In genomic region chr17:47004906-47005305, GRCh38 we compare ENCODE assay signal across 25 cellular contexts. TPM values are rescaled to one million over a fixed set of nuclear protein-coding genes. Genes with fewer than 3 reads are reported as not detected.
A peak's percentile ranks its signal among the peaks of the same experiment; 100 is the strongest.
DNase-seq lines count a peak whose midpoint lies in the region; ATAC-seq, FAIRE-seq and TF ChIP-seq lines count a peak whose summit lies in the region.
"Had no signal": no experiment of that assay in that cellular context is flagged by ENCODE, and none has a peak within 500 bp of the region (broad histone marks: within the 10 kb centered on the region; RNA-seq: fewer than 3 reads in every experiment).

No MANE protein-coding gene starts in this region.

- no peaks in the 10 kb centered on the region for H3K9me2 ChIP-seq in OCI-LY1 (ENCODE audit: low read depth, low read length)

- no peak for TF ChIP-seq POLR2A in A549 (IDR thresholded peaks at IDR 0.05; ENCODE audit: low read length)
- no peak for TF ChIP-seq POLR2A in spleen (IDR thresholded peaks at IDR 0.05)

- no peaks in the 10 kb centered on the region for H3K27me3 ChIP-seq in OCI-LY1 (ENCODE audit: insufficient read depth, low read length)
- no peaks in the 10 kb centered on the region for H3K27me3 ChIP-seq in spleen (replicated peaks in 1 of 7)
- H3K27me3 ChIP-seq in ascending aorta: no peaks in the 10 kb centered on the region
- H3K27me3 ChIP-seq: BLaER1 treated with 17β-estradiol and CSF1 and Interleukin-3, amounts not matched to agents 10 nM and 100 nM; SJSA1 had no signal

- H3K9me3 Mint-ChIP-seq in chondrocyte (ENCODE audit: low read depth): no peaks in the 10 kb centered on the region
- H3K9me3 Mint-ChIP-seq in nephron progenitor cell: no peaks in the 10 kb centered on the region
- H3K9me3 Mint-ChIP-seq: H9 had no signal

- intact Hi-C loops in spleen (cut with DNase I; ENCODE audit: low total_unique reads) (loop anchor here (5.0 kb wide), 1 partner anchor 163 kb away; no protein-coding TSS in a partner anchor), ascending aorta (cut with DNase I) (no loop called here)

- H3K27ac Mint-ChIP-seq in chondrocyte (ENCODE audit: unreplicated experiment) (peak overlapping the region; percentile 23), nephron progenitor cell (peak overlapping the region; percentile 36)
- H3K27ac Mint-ChIP-seq: CD4-positive, alpha-beta memory T cell had no signal

- no peaks in the 10 kb centered on the region for H3K4me1 ChIP-seq in A549
- peaks cover 33% of the 10 kb centered on the region for H3K4me1 ChIP-seq in OCI-LY1 (ENCODE audit: insufficient read depth, low read length, severe bottlenecking)
- peaks cover 0 to 15% (median 2%) of the 10 kb centered on the region in 6 donors for H3K4me1 ChIP-seq in spleen
- H3K4me1 ChIP-seq in ascending aorta: no peaks in the 10 kb centered on the region

- H3K36me3 Mint-ChIP-seq in chondrocyte (ENCODE audit: low read depth) (no peaks in the 10 kb centered on the region), nephron progenitor cell (ENCODE audit: low read depth) (no peaks in the 10 kb centered on the region)
- H3K36me3 Mint-ChIP-seq: CD4-positive, alpha-beta memory T cell had no signal

- H3K4me3 ChIP-seq in A549 (no peak overlapping the region), OCI-LY1 (ENCODE audit: low read depth, low read length, poor library complexity, severe bottlenecking) (no peak overlapping the region), spleen (no peak overlapping the region), ascending aorta (no peak overlapping the region)
- H3K4me3 ChIP-seq: BLaER1 treated with 17β-estradiol and CSF1 and Interleukin-3, amounts not matched to agents 10 nM and 100 nM; GM23248; SJSA1 had no signal

- H3K27ac ChIP-seq in A549 (no peak overlapping the region), OCI-LY1 (ENCODE audit: low read depth, low read length, poor library complexity, severe bottlenecking) (peak overlapping the region; percentile 77), spleen (no peak overlapping the region), ascending aorta (no peak overlapping the region)
- H3K27ac ChIP-seq: BLaER1 treated with 17β-estradiol and CSF1 and Interleukin-3, amounts not matched to agents 10 nM and 100 nM; GM23248; KMS-11; SJSA1 had no signal

- H2AFZ ChIP-seq in OCI-LY1 (ENCODE audit: low read length): no peak overlapping the region
- H2AFZ ChIP-seq: GM23248 had no signal

- no peaks in the 10 kb centered on the region for H3F3A ChIP-seq in OCI-LY1 (ENCODE audit: insufficient read depth, low read length)

- peak overlapping the region; percentile 31; the same call in 1 of the 2 replicates for H3K9ac ChIP-seq in OCI-LY1 (ENCODE audit: low read length)
- H3K9ac ChIP-seq: BLaER1 treated with 17β-estradiol and CSF1 and Interleukin-3, amounts not matched to agents 10 nM and 100 nM; GM23248; KMS-11 had no signal

- H3K9me3 ChIP-seq in A549: no peaks in the 10 kb centered on the region
- no peaks in the 10 kb centered on the region for H3K9me3 ChIP-seq in OCI-LY1 (ENCODE audit: low read length)
- no peaks in the 10 kb centered on the region for H3K9me3 ChIP-seq in spleen
- no peaks in the 10 kb centered on the region for H3K9me3 ChIP-seq in ascending aorta
- H3K9me3 ChIP-seq: BLaER1 treated with 17β-estradiol and CSF1 and Interleukin-3, amounts not matched to agents 10 nM and 100 nM; SJSA1 had no signal

- POLR2A ChIA-PET in A549 (lab: Yijun Ruan, JAX): no interaction called here

- CTCF ChIA-PET in A549 (lab: Yijun Ruan, JAX): interaction anchor here (1.2 to 8.4 kb wide), 4 partner anchors 10 to 163 kb away, joined by 3 to 90 read pairs (median 3); no protein-coding TSS in a partner anchor

- H3K4me1 Mint-ChIP-seq in chondrocyte (ENCODE audit: low read depth) (peaks cover 9% of the 10 kb centered on the region), nephron progenitor cell (no peaks in the 10 kb centered on the region)

- 93% methylated on average over 1 of the region's 1 CpG for WGBS in A549 (ENCODE audit: missing lambda C conversion rate)
- 74 to 85% (median 79%) methylated on average over 1 of the region's 1 CpG for WGBS in spleen, 5 donors

- no peaks in the 10 kb centered on the region for H3K79me2 ChIP-seq in OCI-LY1 (ENCODE audit: insufficient read depth, low read length)

- no peak for TF ChIP-seq EP300 in A549 (IDR thresholded peaks at IDR 0.05)

- DNase-seq in A549 (ENCODE audit: low read depth in 1 of 2, low spot score in 1 of 2) (no peak), chondrocyte (ENCODE audit: low spot score) (no peak), nephron progenitor cell (no peak), spleen (no peak), ascending aorta (ENCODE audit: low spot score in 2 of 2) (no peak), activated gamma-delta T cell (lab: John Stamatoyannopoulos, UW) (no peak)
- DNase-seq: AML-193; CD4-positive, alpha-beta memory T cell; COR-L47; GM23248; H9; MM.1S; NCI-H1694; NCI-H2029 treated with DMSO at 0.1 percent for 48 hours; NCI-H2227 treated with DMSO at 0.1 percent for 48 hours; NCI-H69 had no signal

- no peak for TF ChIP-seq CTCF in A549 (IDR thresholded peaks at IDR 0.05)
- TF ChIP-seq CTCF in OCI-LY1 (IDR thresholded peaks at IDR 0.05; ENCODE audit: low read length): no peak
- no peak for TF ChIP-seq CTCF in chondrocyte (IDR thresholded peaks at IDR 0.05)
- no peak for TF ChIP-seq CTCF in nephron progenitor cell (IDR thresholded peaks at IDR 0.05)
- TF ChIP-seq CTCF in spleen (IDR thresholded peaks at IDR 0.05 in 8 of 11, conservative IDR thresholded peaks at IDR 0.05 in 3 of 11): no peak
- TF ChIP-seq CTCF in ascending aorta (IDR thresholded peaks at IDR 0.05): no peak

- no peaks in the 10 kb centered on the region for H3K36me3 ChIP-seq in OCI-LY1 (ENCODE audit: insufficient read depth, low read length)
- no peaks in the 10 kb centered on the region for H3K36me3 ChIP-seq in spleen
- no peaks in the 10 kb centered on the region for H3K36me3 ChIP-seq in ascending aorta
- H3K36me3 ChIP-seq: BLaER1 treated with 17β-estradiol and CSF1 and Interleukin-3, amounts not matched to agents 10 nM and 100 nM; SJSA1 had no signal

- no peak overlapping the region for H3K4me2 ChIP-seq in A549
- H3K4me2 ChIP-seq in OCI-LY1 (ENCODE audit: low read length): peak overlapping the region; percentile 37
- H3K4me2 ChIP-seq: BLaER1 treated with 17β-estradiol and CSF1 and Interleukin-3, amounts not matched to agents 10 nM and 100 nM; KMS-11 had no signal

- FAIRE-seq in A549 (lab: Jason Lieb, UNC): peak; percentile 77
- FAIRE-seq: A204.1, G401.6, RCC 7860 had no signal

- no peak for ATAC-seq in A549
- no peak for ATAC-seq in GM21515 (IDR thresholded peaks at IDR 0.05; ENCODE audit: unreplicated experiment)

- no peak for TF ChIP-seq RAD21 in A549 (conservative IDR thresholded peaks at IDR 0.05 in 1 of 2, IDR thresholded peaks at IDR 0.05 in 1 of 2)

- H3K4me3 Mint-ChIP-seq in chondrocyte (ENCODE audit: unreplicated experiment): no peak overlapping the region
- H3K4me3 Mint-ChIP-seq in nephron progenitor cell: no peak overlapping the region
- H3K4me3 Mint-ChIP-seq: CD4-positive, alpha-beta memory T cell; H9 had no signal

- H4K20me1 ChIP-seq in OCI-LY1 (ENCODE audit: insufficient read depth, low read length): no peaks in the 10 kb centered on the region
- H4K20me1 ChIP-seq: BLaER1 treated with 17β-estradiol and CSF1 and Interleukin-3, amounts not matched to agents 10 nM and 100 nM had no signal

- H3K27me3 Mint-ChIP-seq in chondrocyte (ENCODE audit: low read depth) (no peaks in the 10 kb centered on the region), nephron progenitor cell (ENCODE audit: low read depth, poor library complexity) (peaks cover 5% of the 10 kb centered on the region)
- H3K27me3 Mint-ChIP-seq: CD4-positive, alpha-beta memory T cell had no signal

TF ChIP-seq in A549, 52 proteins besides CTCF, POLR2A, EP300 and RAD21:
- no peak for TF ChIP-seq MAFK (IDR thresholded peaks at IDR 0.05; ENCODE audit: partially characterized antibody)
- TF ChIP-seq HEYL (CRISPR knock-in tag; IDR thresholded peaks at IDR 0.05): no peak

RNA-seq across cellular contexts. Expression of gene RPRML, which starts 25.9 kb away (rescaled TPM):
- 0.10 TPM in 1 of 2 replicates, not detected in the other for polyA plus RNA-seq in A549 (2011; rRNA removed)
- polyA plus RNA-seq in A549 (2012; cell fraction: cytosol; rRNA removed): 0.50 and 0.62 TPM in 2 replicates
- polyA plus RNA-seq in A549 (2012; cell fraction: nucleus; rRNA removed): 0.26 and 0.48 TPM in 2 replicates
- polyA plus RNA-seq in A549 (2017; fragmentation: RNase III; extraction: RNeasy Plus Mini Kit Qiagen cat#74134 plus additional on column Dnase treatment): 0.10 to 0.22 TPM (median 0.20 TPM) in 3 replicates
- not detected in 2 replicates for polyA minus RNA-seq in A549 (2011; rRNA and poly(A)+ RNA removed)
- total RNA-seq in chondrocyte: not detected in 3 replicates
- not detected for total RNA-seq in spleen
- polyA plus RNA-seq in spleen: not detected
- not detected for total RNA-seq in ascending aorta
- total RNA-seq: CD4-positive, alpha-beta memory T cell; GM23248; NCI-H460; SJSA1 had no signal
- polyA plus RNA-seq: CD4-positive, alpha-beta memory T cell; GM23248 had no signal
